Comparison of ENCODE assay signal across 18 cellular contexts in genomic region chr17:1611715-1612114, GRCh38. TPM values are rescaled to one million over a fixed set of nuclear protein-coding genes. Genes with fewer than 3 reads are reported as not detected.
DNase-seq lines count a peak whose midpoint lies in the region; TF ChIP-seq lines count a peak whose summit lies in the region.
"Had no signal": no experiment of that assay in that cellular context is flagged by ENCODE, and none has a peak within 500 bp of the region (broad histone marks: within the 10 kb centered on the region; RNA-seq: fewer than 3 reads in every experiment).

No MANE protein-coding gene starts in this region.

- in situ Hi-C loops in ACHN (cut with HindIII; ENCODE audit: low pct_ligation_motif_present, low pct_unique_long_range_greater_than_20kb, low sequenced_read_pairs), result no loop called here

- H3K27ac ChIP-seq in left ventricle myocardium inferior (replicated peaks) (peak overlapping the region; percentile 27), sigmoid colon (peak overlapping the region in 3 of 4 donors; percentile 2 to 31 (median 14))

- TF ChIP-seq EP300 in sigmoid colon (IDR thresholded peaks at IDR 0.05), result no peak

- H3K4me1 ChIP-seq in left ventricle myocardium inferior (peaks cover 7% of the 10 kb centered on the region), sigmoid colon (peaks cover 0 to 14% (median 9%) of the 10 kb centered on the region in 4 donors)
- H3K4me1 ChIP-seq: body of pancreas had no signal

- intact Hi-C loops in left ventricle myocardium inferior (cut with micrococcal nuclease) (no loop called here), sigmoid colon (cut with DNase I) (no loop called here)

- H3K4me3 ChIP-seq in H7 (ENCODE audit: insufficient read depth, low read depth, low read length), result no peak overlapping the region
- no peak overlapping the region for H3K4me3 ChIP-seq in left ventricle myocardium inferior
- H3K4me3 ChIP-seq in sigmoid colon, result no peak overlapping the region
- H3K4me3 ChIP-seq: body of pancreas, GM12878, lung had no signal

- H3K36me3 ChIP-seq in H7 (replicated peaks; ENCODE audit: control insufficient read depth, insufficient read depth, low read length), result peaks cover 1% of the 10 kb centered on the region
- peaks cover 6% of the 10 kb centered on the region for H3K36me3 ChIP-seq in left ventricle myocardium inferior
- peaks cover 0 to 15% (median 0%) of the 10 kb centered on the region in 4 donors for H3K36me3 ChIP-seq in sigmoid colon

- H3K27me3 ChIP-seq in H7 (ENCODE audit: control insufficient read depth, insufficient read depth, low read length) (no peaks in the 10 kb centered on the region), left ventricle myocardium inferior (ENCODE audit: low read depth) (no peaks in the 10 kb centered on the region), sigmoid colon (no peaks in the 10 kb centered on the region)
- H3K27me3 ChIP-seq: body of pancreas had no signal

- peak; percentile 20 for DNase-seq in H7
- DNase-seq in NOMO-1 treated with dmso at 0.1 percent for 144 hours (lab: John Stamatoyannopoulos, UW; ENCODE audit: unreplicated experiment), result peak; percentile 10
- DNase-seq in left ventricle myocardium inferior, result no peak
- no peak for DNase-seq in sigmoid colon
- no peak for DNase-seq in amygdala (lab: John Stamatoyannopoulos, UW)
- DNase-seq in HCEC 1CT, result no peak
- DNase-seq in ACHN, result no peak
- DNase-seq: activated CD4-positive, alpha-beta T cell treated with anti-CD3 and anti-CD28 coated beads, Interleukin-2, amount 50 U/mL, for 1 hour; activated naive CD8-positive, alpha-beta T cell treated with anti-CD3 and anti-CD28 coated beads, Interleukin-2, amount 10 ng/mL, durations not matched to agents 7 days and 5 days; DMS79; endodermal cell; NCI-H1417 treated with DMSO at 0.1 percent for 48 hours; NCI-H510A treated with DMSO at 0.1 percent for 48 hours; nucleus accumbens; SHP77 treated with DMSO at 0.1 percent for 48 hours had no signal

- TF ChIP-seq POLR2A in sigmoid colon (IDR thresholded peaks at IDR 0.05), result no peak

- 85 to 91% methylated on average over 10 of the region's 10 CpGs for WGBS in sigmoid colon, 2 donors

- H3K9me3 ChIP-seq in left ventricle myocardium inferior (replicated peaks), result no peaks in the 10 kb centered on the region
- H3K9me3 ChIP-seq in sigmoid colon, result no peaks in the 10 kb centered on the region
- H3K9me3 ChIP-seq: body of pancreas had no signal

- TF ChIP-seq CTCF in left ventricle myocardium inferior (IDR thresholded peaks at IDR 0.05; ENCODE audit: borderline replicate concordance), result no peak
- no peak for TF ChIP-seq CTCF in sigmoid colon (IDR thresholded peaks at IDR 0.05)

RNA-seq across cellular contexts. Expression of gene SLC43A2, which starts 16.9 kb away (rescaled TPM):
- 36.0 and 37.7 TPM in 2 replicates for total RNA-seq in H7 (2014; rRNA removed; shearing (Covaris generic))
- total RNA-seq in left ventricle myocardium inferior (4.0 TPM), sigmoid colon (1 to 10 TPM; 7.1 to 9.2 (median 7.9) TPM)
- 10 to 100 TPM in 1 of 3 donors, 1 to 10 TPM in 2; 2.4 to 16.5 (median 4.4) TPM for polyA plus RNA-seq in sigmoid colon

RNA-seq across cellular contexts. Expression of gene SCARF1, which starts 33.8 kb away (rescaled TPM):
- total RNA-seq in H7 (2014; rRNA removed; shearing (Covaris generic)), result 5.1 and 7.6 TPM in 2 replicates
- 12.2 TPM for total RNA-seq in left ventricle myocardium inferior
- 10 to 100 TPM in 1 of 4 donors, 1 to 10 TPM in 3; 4.3 to 10.2 (median 5.9) TPM for total RNA-seq in sigmoid colon
- polyA plus RNA-seq in sigmoid colon, result 1 to 10 TPM; 2.1 to 7.5 (median 2.4) TPM

RNA-seq across cellular contexts. Expression of gene RILP, which starts 38.0 kb away (rescaled TPM):
- total RNA-seq in H7 (2014; rRNA removed; shearing (Covaris generic)), result 31.0 and 32.8 TPM in 2 replicates
- total RNA-seq in left ventricle myocardium inferior (81.7 TPM), sigmoid colon (10 to 100 TPM; 13.6 to 33.0 (median 19.0) TPM)
- polyA plus RNA-seq in sigmoid colon, result 10 to 100 TPM; 28.5 to 40.5 (median 37.8) TPM

RNA-seq across cellular contexts. Expression of gene PITPNA, which starts 49.1 kb away (rescaled TPM):
- 22.5 and 23.1 TPM in 2 replicates for total RNA-seq in H7 (2014; rRNA removed; shearing (Covaris generic))
- total RNA-seq in left ventricle myocardium inferior (49.1 TPM), sigmoid colon (10 to 100 TPM; 28.5 to 45.1 (median 34.4) TPM)
- 10 to 100 TPM; 33.8 to 41.9 (median 37.8) TPM for polyA plus RNA-seq in sigmoid colon

Comparison
In these comparisons a context has a peak if more than half of its experiments do, and no peak if none do; other contexts are left out.
1. DNase-seq: peak in H7 (single experiment) and NOMO-1 treated with dmso at 0.1 percent for 144 hours (single experiment); none in left ventricle myocardium inferior (single experiment), sigmoid colon (single experiment), amygdala (0 of 56), HCEC 1CT (single experiment) and ACHN (single experiment).